22 cellular contexts compared by ENCODE assay signal in genomic region chr11:86204356-86204755, GRCh38.
"Had no signal": no experiment of that assay in that cellular context is flagged by ENCODE, and none has a peak within 500 bp of the region (broad histone marks: within the 10 kb centered on the region; RNA-seq: fewer than 3 reads in every experiment).

No MANE protein-coding gene starts in this region.

- H3K36me3 ChIP-seq: stomach, suprapubic skin, transverse colon had no signal

- H3K36me3 Mint-ChIP-seq: activated naive CD4-positive, alpha-beta T cell treated with anti-CD3 and anti-CD28 coated beads, Interleukin-2, amount 50 U/mL, for 24 hours had no signal

- DNase-seq: activated CD4-positive, alpha-beta T cell treated with anti-CD3 and anti-CD28 coated beads, Interleukin-2, amount 10 ng/mL, durations not matched to agents 24 days and 14 days; activated CD8-positive, alpha-beta memory T cell treated with anti-CD3 and anti-CD28 coated beads, Interleukin-2, amount 10 ng/mL, durations not matched to agents 7 days and 5 days; activated CD8-positive, alpha-beta T cell treated with anti-CD3 and anti-CD28 coated beads for 36 hours; activated gamma-delta T cell; activated T-cell treated with anti-CD3 and anti-CD28 coated beads for 4 hours; aorta; central memory CD4-positive, alpha-beta T cell; effector memory CD8-positive, alpha-beta T cell; foreskin melanocyte; kidney; naive thymus-derived CD4-positive, alpha-beta T cell; stimulated activated CD4-positive, alpha-beta T cell treated with anti-CD3 and anti-CD28 coated beads, Interleukin-4, amount 100 ng/mL, for 24 hours; stomach; T-helper 17 cell; transverse colon had no signal

- H3K9me3 Mint-ChIP-seq: activated CD4-positive, alpha-beta T cell treated with anti-CD3 and anti-CD28 coated beads, Interleukin-2, amount 10 ng/mL, durations not matched to agents 24 days and 14 days; activated CD8-positive, alpha-beta T cell treated with anti-CD3 and anti-CD28 coated beads for 36 hours; activated naive CD4-positive, alpha-beta T cell treated with anti-CD3 and anti-CD28 coated beads, Interleukin-2, amount 50 U/mL, for 24 hours; effector memory CD8-positive, alpha-beta T cell had no signal

- H3K27ac ChIP-seq: stomach, suprapubic skin, transverse colon had no signal

- H3K27me3 ChIP-seq: stomach, suprapubic skin, transverse colon had no signal

- H3K9me3 ChIP-seq: stomach, suprapubic skin, transverse colon had no signal

- H3K27me3 Mint-ChIP-seq: activated CD4-positive, alpha-beta T cell treated with anti-CD3 and anti-CD28 coated beads, Interleukin-2, amount 10 ng/mL, durations not matched to agents 24 days and 14 days; activated CD8-positive, alpha-beta memory T cell treated with anti-CD3 and anti-CD28 coated beads, Interleukin-2, amount 10 ng/mL, durations not matched to agents 7 days and 5 days; activated CD8-positive, alpha-beta T cell treated with anti-CD3 and anti-CD28 coated beads for 36 hours; activated naive CD4-positive, alpha-beta T cell treated with anti-CD3 and anti-CD28 coated beads, Interleukin-2, amount 50 U/mL, for 24 hours; effector memory CD8-positive, alpha-beta T cell; naive thymus-derived CD4-positive, alpha-beta T cell; T-helper 17 cell had no signal

- FAIRE-seq: endothelial cell of umbilical vein, kidney, urothelium cell line had no signal

- H3K4me1 Mint-ChIP-seq: activated CD8-positive, alpha-beta memory T cell treated with anti-CD3 and anti-CD28 coated beads, Interleukin-2, amount 10 ng/mL, durations not matched to agents 7 days and 5 days; activated naive CD4-positive, alpha-beta T cell treated with anti-CD3 and anti-CD28 coated beads, Interleukin-2, amount 50 U/mL, for 24 hours; neural crest cell had no signal

- H3K27ac Mint-ChIP-seq: activated CD4-positive, alpha-beta T cell treated with anti-CD3 and anti-CD28 coated beads, Interleukin-2, amount 10 ng/mL, durations not matched to agents 24 days and 14 days; activated CD8-positive, alpha-beta memory T cell treated with anti-CD3 and anti-CD28 coated beads, Interleukin-2, amount 10 ng/mL, durations not matched to agents 7 days and 5 days; activated CD8-positive, alpha-beta T cell treated with anti-CD3 and anti-CD28 coated beads for 36 hours; activated naive CD4-positive, alpha-beta T cell treated with anti-CD3 and anti-CD28 coated beads, Interleukin-2, amount 50 U/mL, for 24 hours; effector memory CD8-positive, alpha-beta T cell; T-helper 17 cell had no signal

- H3K4me3 Mint-ChIP-seq: activated CD4-positive, alpha-beta T cell treated with anti-CD3 and anti-CD28 coated beads, Interleukin-2, amount 10 ng/mL, durations not matched to agents 24 days and 14 days; activated CD8-positive, alpha-beta memory T cell treated with anti-CD3 and anti-CD28 coated beads, Interleukin-2, amount 10 ng/mL, durations not matched to agents 7 days and 5 days; activated CD8-positive, alpha-beta T cell treated with anti-CD3 and anti-CD28 coated beads for 36 hours; activated naive CD4-positive, alpha-beta T cell treated with anti-CD3 and anti-CD28 coated beads, Interleukin-2, amount 50 U/mL, for 24 hours; effector memory CD8-positive, alpha-beta T cell; neural crest cell; T-helper 17 cell had no signal

- H3K4me3 ChIP-seq: lung, stomach, suprapubic skin, transverse colon had no signal

- ATAC-seq: activated CD8-positive, alpha-beta memory T cell treated with anti-CD3 and anti-CD28 coated beads, Interleukin-2, amount 10 ng/mL, durations not matched to agents 7 days and 5 days; activated CD8-positive, alpha-beta T cell treated with anti-CD3 and anti-CD28 coated beads for 36 hours; effector memory CD8-positive, alpha-beta T cell; esophagus mucosa; naive thymus-derived CD4-positive, alpha-beta T cell; T-helper 17 cell had no signal
